In genomic region chr6:29708432-29709177, GRCh38 we compare ENCODE assay signal across 12 cellular contexts. TPM values are rescaled to one million over a fixed set of nuclear protein-coding genes. Genes with fewer than 3 reads are reported as not detected.
DNase-seq lines count a peak whose midpoint lies in the region; ATAC-seq and TF ChIP-seq lines count a peak whose summit lies in the region.
"Had no signal": no experiment of that assay in that cellular context is flagged by ENCODE, and none has a peak within 500 bp of the region (broad histone marks: within the 10 kb centered on the region; RNA-seq: fewer than 3 reads in every experiment).

No MANE protein-coding gene starts in this region.

- no peak for TF ChIP-seq CTCF in PC-3 (conservative IDR thresholded peaks at IDR 0.05; ENCODE audit: low read depth, low read length)
- no peak for TF ChIP-seq CTCF in endothelial cell (IDR thresholded peaks at IDR 0.05; ENCODE audit: unreplicated experiment)

- POLR2A ChIA-PET in PC-3 (lab: Charles Lee; ENCODE audit: unreplicated experiment): no interaction called here

- no peak overlapping the region for H3K4me3 ChIP-seq in PC-3 (ENCODE audit: low read length)
- H3K4me3 ChIP-seq: colonic mucosa had no signal

- no peaks in the 10 kb centered on the region for H3K9me2 ChIP-seq in PC-3 (replicated peaks; ENCODE audit: low read length)

- no peaks in the 10 kb centered on the region for H3K4me1 ChIP-seq in PC-3 (ENCODE audit: insufficient read depth, low read length)
- H3K4me1 ChIP-seq: colonic mucosa had no signal

- CTCF ChIA-PET in PC-3 (lab: Charles Lee): interaction anchor here (1.0 kb wide), 1 partner anchor 12 kb away, joined by 7 read pairs; no protein-coding TSS in a partner anchor

- H3K36me3 ChIP-seq in PC-3 (ENCODE audit: low read depth, low read length): no peaks in the 10 kb centered on the region
- H3K36me3 ChIP-seq: colonic mucosa, heart right ventricle had no signal

- intact Hi-C loops in PC-3 (cut with micrococcal nuclease): loop anchor here (5.0 to 10.0 kb wide), 2 partner anchors 326 to 464 kb away; no protein-coding TSS in a partner anchor

- no peaks in the 10 kb centered on the region for H3K36me3 Mint-ChIP-seq in activated naive CD4-positive, alpha-beta T cell treated with anti-CD3 and anti-CD28 coated beads, Interleukin-2, amount 50 U/mL, for 72 hours
- no peaks in the 10 kb centered on the region for H3K36me3 Mint-ChIP-seq in endothelial cell (ENCODE audit: low read depth, unreplicated experiment)

- no peak overlapping the region for H3K27ac ChIP-seq in PC-3 (ENCODE audit: low read length)
- H3K27ac ChIP-seq: colonic mucosa, VCaP had no signal

- H3K27me3 Mint-ChIP-seq in endothelial cell (ENCODE audit: unreplicated experiment): peaks cover 4% of the 10 kb centered on the region

- peak overlapping the region; percentile 18; the same call in 1 of the 2 replicates for H3K4me2 ChIP-seq in PC-3 (ENCODE audit: low read length)

- ATAC-seq in GM19452 (IDR thresholded peaks at IDR 0.05; ENCODE audit: unreplicated experiment): peak; percentile 68
- no peak for ATAC-seq in PC-3
- ATAC-seq in activated naive CD4-positive, alpha-beta T cell treated with anti-CD3 and anti-CD28 coated beads, Interleukin-2, amount 50 U/mL, for 72 hours: peak; percentile 88 to 90

- no peaks in the 10 kb centered on the region for H4K20me1 ChIP-seq in PC-3 (ENCODE audit: low read length)

- H3K9me3 Mint-ChIP-seq in activated naive CD4-positive, alpha-beta T cell treated with anti-CD3 and anti-CD28 coated beads, Interleukin-2, amount 50 U/mL, for 72 hours: no peaks in the 10 kb centered on the region
- H3K9me3 Mint-ChIP-seq in endothelial cell (ENCODE audit: unreplicated experiment): no peaks in the 10 kb centered on the region

- peak overlapping the region; percentile 37 to 38 for H3K27ac Mint-ChIP-seq in activated naive CD4-positive, alpha-beta T cell treated with anti-CD3 and anti-CD28 coated beads, Interleukin-2, amount 50 U/mL, for 72 hours
- H3K27ac Mint-ChIP-seq in endothelial cell (ENCODE audit: unreplicated experiment): no peak overlapping the region

- H3K27me3 ChIP-seq in PC-3 (ENCODE audit: low read length): peaks cover 24% of the 10 kb centered on the region
- H3K27me3 ChIP-seq: colonic mucosa had no signal

- BruUV-seq in PC-3 (replicated peaks; lab: Mats Ljungman, UMichigan): no TSS peak

- no peak overlapping the region for H3K9ac ChIP-seq in PC-3 (ENCODE audit: low read length)

- no peak for DNase-seq in PC-3
- DNase-seq in activated naive CD4-positive, alpha-beta T cell treated with anti-CD3 and anti-CD28 coated beads, Interleukin-2, amount 50 U/mL, for 72 hours (ENCODE audit: low spot score in 2 of 2): peak in 1 of 2 donors; percentile 48
- DNase-seq in stimulated activated CD4-positive, alpha-beta T cell treated with anti-CD3 and anti-CD28 coated beads, TNF-alpha, amount 100 ng/mL, for 1 hour (ENCODE audit: low read depth in 3 of 3, low spot score in 1 of 3): peak in 2 of 3 donors; percentile 28 to 35
- no peak for DNase-seq in endothelial cell (ENCODE audit: low spot score)
- no peak for DNase-seq in D341Med (ENCODE audit: low spot score)
- DNase-seq in AG08395 (ENCODE audit: low spot score): no peak
- DNase-seq in DMS153 (lab: John Stamatoyannopoulos, UW): no peak
- DNase-seq: colonic mucosa, heart right ventricle, NCI-H524 treated with DMSO at 0.1 percent for 48 hours had no signal

- no peaks in the 10 kb centered on the region for H3K9me3 ChIP-seq in PC-3 (ENCODE audit: low read length)
- H3K9me3 ChIP-seq: colonic mucosa, heart right ventricle had no signal

- peaks cover 21% of the 10 kb centered on the region for H3K4me1 Mint-ChIP-seq in endothelial cell (ENCODE audit: unreplicated experiment)

- H3K79me2 ChIP-seq in PC-3 (ENCODE audit: low read length): no peaks in the 10 kb centered on the region

- H3K4me3 Mint-ChIP-seq in endothelial cell (ENCODE audit: unreplicated experiment): no peak overlapping the region

- H3F3A ChIP-seq in PC-3 (ENCODE audit: low read length, unreplicated experiment): no peaks in the 10 kb centered on the region

- no peak overlapping the region for H2AFZ ChIP-seq in PC-3 (ENCODE audit: low read length)

RNA-seq across cellular contexts. Expression of gene HLA-F, which starts 14.6 kb away (rescaled TPM):
- 9.8 and 16.1 TPM in 2 replicates for total RNA-seq in PC-3 (2014; rRNA removed)
- 100 to 1,000 TPM; 220 to 504 TPM for total RNA-seq in activated naive CD4-positive, alpha-beta T cell treated with anti-CD3 and anti-CD28 coated beads, Interleukin-2, amount 50 U/mL, for 72 hours
- total RNA-seq in endothelial cell (ENCODE audit: unreplicated experiment): 5.1 TPM

RNA-seq across cellular contexts. Expression of gene ZFP57, which starts 27.7 kb away (rescaled TPM):
- total RNA-seq in PC-3 (2014; rRNA removed) (not detected in 2 replicates), endothelial cell (ENCODE audit: unreplicated experiment) (1.0 TPM)
- 1 to 10 TPM in 1 of 2 donors, not detected in 1; 5.9 TPM for total RNA-seq in activated naive CD4-positive, alpha-beta T cell treated with anti-CD3 and anti-CD28 coated beads, Interleukin-2, amount 50 U/mL, for 72 hours
- total RNA-seq: colonic mucosa had no signal

RNA-seq across cellular contexts. Expression of gene MOG, which starts 51.7 kb away (rescaled TPM):
- total RNA-seq in PC-3 (2014; rRNA removed) (not detected in 2 replicates), endothelial cell (ENCODE audit: unreplicated experiment) (not detected)
- total RNA-seq in activated naive CD4-positive, alpha-beta T cell treated with anti-CD3 and anti-CD28 coated beads, Interleukin-2, amount 50 U/mL, for 72 hours: not detected
- total RNA-seq: colonic mucosa had no signal

Comparison
In these comparisons a context has a peak if more than half of its experiments do, and no peak if none do; other contexts are left out.
1. DNase-seq: peak in stimulated activated CD4-positive, alpha-beta T cell treated with anti-CD3 and anti-CD28 coated beads, TNF-alpha, amount 100 ng/mL, for 1 hour (2 of 3); none in PC-3 (single experiment), endothelial cell (single experiment), D341Med (single experiment), AG08395 (single experiment) and DMS153 (single experiment).
2. RNA of gene HLA-F, which starts 14.6 kb away (total RNA-seq): 220 to 504 TPM in activated naive CD4-positive, alpha-beta T cell treated with anti-CD3 and anti-CD28 coated beads, Interleukin-2, amount 50 U/mL, for 72 hours; 9.8 to 16.1 TPM in PC-3 and 5.1 TPM in endothelial cell (single experiment); every median in the first group is over 10 times any median in the second.